Comparison of ENCODE assay signal across 15 cellular contexts in the genomic region with DNA sequence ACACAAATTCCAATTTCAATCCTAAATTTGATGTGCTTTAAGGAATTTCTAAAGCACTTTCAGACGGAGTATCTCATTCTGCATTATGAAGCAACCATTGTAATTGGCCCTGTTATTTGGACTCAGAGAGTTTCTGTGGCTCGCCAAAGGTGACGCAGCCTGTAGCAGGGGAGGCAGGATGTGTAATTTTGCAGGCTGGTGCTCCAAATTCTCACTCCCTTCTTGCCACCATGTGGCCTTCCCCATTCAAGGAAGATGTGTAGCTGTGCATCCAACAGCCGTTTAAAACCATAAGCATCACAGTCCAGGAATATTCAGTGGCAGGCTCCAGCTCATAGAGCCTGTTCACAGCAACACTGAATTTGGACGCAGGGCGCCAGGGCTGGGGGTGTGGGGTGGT. TPM values are rescaled to one million over a fixed set of nuclear protein-coding genes. Genes with fewer than 3 reads are reported as not detected.
DNase-seq lines count a peak whose midpoint lies in the region; ATAC-seq and TF ChIP-seq lines count a peak whose summit lies in the region.
"Had no signal": no experiment of that assay in that cellular context is flagged by ENCODE, and none has a peak within 500 bp of the region (broad histone marks: within the 10 kb centered on the region; RNA-seq: fewer than 3 reads in every experiment).

No MANE protein-coding gene starts in this region.

- no peaks in the 10 kb centered on the region for H4K20me1 ChIP-seq in neural cell (ENCODE audit: insufficient read depth)

- TF ChIP-seq CTCF in heart left ventricle (IDR thresholded peaks at IDR 0.05): no peak
- no peak for TF ChIP-seq CTCF in left ventricle myocardium inferior (IDR thresholded peaks at IDR 0.05; ENCODE audit: borderline replicate concordance)
- TF ChIP-seq CTCF in neural cell (IDR thresholded peaks at IDR 0.05; ENCODE audit: poor library complexity, severe bottlenecking): no peak

- no peak for DNase-seq in heart left ventricle
- no peak for DNase-seq in left ventricle myocardium inferior
- no peak for DNase-seq in effector memory CD8-positive, alpha-beta T cell
- no peak for DNase-seq in aorta
- no peak for DNase-seq in retina
- DNase-seq in activated CD4-positive, alpha-beta T cell treated with anti-CD3 and anti-CD28 coated beads for 4 hours: no peak
- DNase-seq: DMS153; effector memory CD4-positive, alpha-beta T cell; NCI-H1092 treated with DMSO at 0.1 percent for 48 hours; stimulated activated CD4-positive, alpha-beta T cell treated with anti-CD3 and anti-CD28 coated beads, Interleukin-12 subunit alpha, Interleukin-12 subunit beta, amount 100 ng/mL, for 4 hours had no signal

- intact Hi-C loops in heart left ventricle (cut with DNase I): no loop called here
- intact Hi-C loops in left ventricle myocardium inferior (cut with micrococcal nuclease): no loop called here
- intact Hi-C loops in aorta (cut with DNase I): no loop called here

- TF ChIP-seq RAD21 in neural cell (conservative IDR thresholded peaks at IDR 0.05): no peak

- H3K27ac ChIP-seq in heart left ventricle (peak overlapping the region in 3 of 12 donors; percentile 44 to 82 (median 76)), left ventricle myocardium inferior (replicated peaks) (no peak overlapping the region), neural cell (ENCODE audit: low read length) (peak overlapping the region; percentile 54), aorta (ENCODE audit: low read depth in 1 of 2, low read length in 2 of 2) (no peak overlapping the region)
- H3K27ac ChIP-seq: neural progenitor cell had no signal

- peak overlapping the region; percentile 95 to 96 for H3K27ac Mint-ChIP-seq in effector memory CD8-positive, alpha-beta T cell

- H3K9me3 ChIP-seq in heart left ventricle (no peaks in the 10 kb centered on the region), left ventricle myocardium inferior (replicated peaks) (no peaks in the 10 kb centered on the region), neural cell (ENCODE audit: low read length) (no peaks in the 10 kb centered on the region), aorta (ENCODE audit: control insufficient read depth, low read length) (no peaks in the 10 kb centered on the region)
- H3K9me3 ChIP-seq: upper lobe of left lung had no signal

- 84 to 92% (median 87%) methylated on average over 6 of the region's 6 CpGs for WGBS in heart left ventricle, 4 donors
- 75 to 80% methylated on average over 6 of the region's 6 CpGs for WGBS in aorta, 2 donors

- peak in 3 of 4 donors; percentile 20 to 59 (median 25) for ATAC-seq in heart left ventricle
- ATAC-seq in effector memory CD8-positive, alpha-beta T cell (replicated peaks): no peak
- ATAC-seq in aorta (ENCODE audit: low FRiP score): peak; percentile 70
- ATAC-seq in esophagus mucosa: no peak
- ATAC-seq: left lobe of liver had no signal

- H3K79me2 ChIP-seq in neural cell (replicated peaks; ENCODE audit: insufficient read depth, low read length): peaks cover 56% of the 10 kb centered on the region

- H3K4me1 Mint-ChIP-seq in effector memory CD8-positive, alpha-beta T cell (ENCODE audit: low read depth in 2 of 2): peaks cover 42 to 55% of the 10 kb centered on the region in 2 donors

- TF ChIP-seq POLR2A in heart left ventricle (IDR thresholded peaks at IDR 0.05): no peak

- no peak for TF ChIP-seq EP300 in neural cell (conservative IDR thresholded peaks at IDR 0.05; ENCODE audit: poor library complexity, severe bottlenecking)

- H3K36me3 Mint-ChIP-seq in effector memory CD8-positive, alpha-beta T cell (ENCODE audit: insufficient read depth): peaks cover 13% of the 10 kb centered on the region

- H3K27me3 Mint-ChIP-seq in effector memory CD8-positive, alpha-beta T cell: no peaks in the 10 kb centered on the region

- H3K36me3 ChIP-seq in heart left ventricle: peaks cover 0 to 12% (median 4%) of the 10 kb centered on the region in 9 donors
- peaks cover 8% of the 10 kb centered on the region for H3K36me3 ChIP-seq in left ventricle myocardium inferior
- peaks cover 9% of the 10 kb centered on the region for H3K36me3 ChIP-seq in neural cell (ENCODE audit: insufficient read depth, low read length)
- no peaks in the 10 kb centered on the region for H3K36me3 ChIP-seq in aorta (ENCODE audit: control insufficient read depth in 1 of 2, insufficient read depth in 2 of 2, low read length in 1 of 2)
- H3K36me3 ChIP-seq: neural progenitor cell had no signal

- peak overlapping the region; percentile 16 for H3K4me2 ChIP-seq in neural cell (ENCODE audit: low read length)

- H3K27me3 ChIP-seq in heart left ventricle (no peaks in the 10 kb centered on the region), left ventricle myocardium inferior (ENCODE audit: low read depth) (no peaks in the 10 kb centered on the region), neural cell (ENCODE audit: insufficient read depth, low read depth, low read length) (no peaks in the 10 kb centered on the region), aorta (ENCODE audit: control insufficient read depth in 1 of 2, insufficient read depth in 2 of 2, low read length in 1 of 2) (no peaks in the 10 kb centered on the region)
- H3K27me3 ChIP-seq: neural progenitor cell, upper lobe of left lung had no signal

- H2AFZ ChIP-seq in neural cell (ENCODE audit: low read depth, low read length): no peak overlapping the region
- H2AFZ ChIP-seq: neural progenitor cell had no signal

- H3K4me1 ChIP-seq in heart left ventricle (peaks cover 0 to 38% (median 16%) of the 10 kb centered on the region in 12 donors), left ventricle myocardium inferior (peaks cover 36% of the 10 kb centered on the region), aorta (ENCODE audit: control insufficient read depth in 1 of 2, insufficient read depth in 2 of 2, low read length in 2 of 2) (peaks cover 0 to 5% of the 10 kb centered on the region in 2 donors)

- H3K9me3 Mint-ChIP-seq in effector memory CD8-positive, alpha-beta T cell: no peaks in the 10 kb centered on the region

- peak overlapping the region; percentile 51 to 54 for H3K4me3 Mint-ChIP-seq in effector memory CD8-positive, alpha-beta T cell

- H3K4me3 ChIP-seq in heart left ventricle: no peak overlapping the region
- no peak overlapping the region for H3K4me3 ChIP-seq in left ventricle myocardium inferior
- no peak overlapping the region for H3K4me3 ChIP-seq in neural cell (ENCODE audit: low read length)
- no peak overlapping the region for H3K4me3 ChIP-seq in aorta (ENCODE audit: low read length in 2 of 2)
- H3K4me3 ChIP-seq: neural progenitor cell, upper lobe of left lung had no signal

- H3K9ac ChIP-seq in neural cell (ENCODE audit: low read length): no peak overlapping the region
- H3K9ac ChIP-seq: neural progenitor cell had no signal

- H3F3A ChIP-seq in neural cell (ENCODE audit: insufficient read depth, low read length, poor library complexity, severe bottlenecking): peaks cover 3% of the 10 kb centered on the region

- H3K9me2 ChIP-seq in neural cell (ENCODE audit: insufficient read depth, low read length): no peaks in the 10 kb centered on the region

TF ChIP-seq in neural cell, 6 proteins besides CTCF, POLR2A, EP300 and RAD21:
- TF ChIP-seq POLR2AphosphoS5 (IDR thresholded peaks at IDR 0.05) (no peak), MXI1 (conservative IDR thresholded peaks at IDR 0.05; ENCODE audit: poor library complexity, severe bottlenecking) (no peak), TAF1 (IDR thresholded peaks at IDR 0.05; ENCODE audit: low read depth) (no peak), EZH2 (IDR thresholded peaks at IDR 0.05; ENCODE audit: borderline replicate concordance, insufficient read depth, low read length, poor library complexity, severe bottlenecking) (no peak), SMC3 (conservative IDR thresholded peaks at IDR 0.05; ENCODE audit: poor library complexity) (no peak)

RNA-seq across cellular contexts. Expression of a gene that starts 45.8 kb away (rescaled TPM):
- 1 to 10 TPM in 8 of 9 donors, under 1 TPM in 1; 0.83 to 5.0 (median 1.9) TPM for total RNA-seq in heart left ventricle
- 1 to 10 TPM; 1.3 to 1.5 TPM for polyA plus RNA-seq in heart left ventricle
- 2.2 TPM for total RNA-seq in left ventricle myocardium inferior
- polyA plus RNA-seq in neural cell: 42.6 and 49.3 TPM in 2 replicates
- 87.6 and 103 TPM in 2 replicates for polyA minus RNA-seq in neural cell
- total RNA-seq in aorta: 10 to 100 TPM; 17.7 to 17.9 TPM
- polyA plus RNA-seq in aorta: 1 to 10 TPM; 1.0 to 4.2 TPM
- total RNA-seq in esophagus mucosa: 9.6 TPM

Comparison
In these comparisons a context has a peak if more than half of its experiments do, and no peak if none do; other contexts are left out.
1. ATAC-seq: peak in heart left ventricle (3 of 4) and aorta (single experiment); none in effector memory CD8-positive, alpha-beta T cell (single experiment) and esophagus mucosa (single experiment).